ENCODE assay signal across 9 cellular contexts in genomic region chr21:34808569-34809204, GRCh38.
DNase-seq lines count a peak whose midpoint lies in the region; ATAC-seq and TF ChIP-seq lines count a peak whose summit lies in the region.
"Had no signal": no experiment of that assay in that cellular context is flagged by ENCODE, and none has a peak within 500 bp of the region (broad histone marks: within the 10 kb centered on the region; RNA-seq: fewer than 3 reads in every experiment).

No MANE protein-coding gene starts in this region.

- peaks cover 4% of the 10 kb centered on the region for H3K9me3 Mint-ChIP-seq in glutamatergic neuron (ENCODE audit: unreplicated experiment)

- peaks cover 54% of the 10 kb centered on the region for H3K36me3 ChIP-seq in SJCRH30

- H3K27me3 Mint-ChIP-seq in glutamatergic neuron (ENCODE audit: unreplicated experiment): no peaks in the 10 kb centered on the region

- H3K36me3 Mint-ChIP-seq in glutamatergic neuron (ENCODE audit: unreplicated experiment): peaks cover 14% of the 10 kb centered on the region

- H3K4me3 ChIP-seq in SJCRH30 (no peak overlapping the region), skin epidermis (no peak overlapping the region)

- ATAC-seq in GM18520 (IDR thresholded peaks at IDR 0.05; ENCODE audit: unreplicated experiment) (peak; percentile 17), GM19397 (IDR thresholded peaks at IDR 0.05; ENCODE audit: unreplicated experiment) (no peak), HG02571 (IDR thresholded peaks at IDR 0.05; ENCODE audit: unreplicated experiment) (no peak)

- H3K27ac ChIP-seq in SJCRH30 (peak overlapping the region; percentile 67), epithelial cell of prostate (peak overlapping the region; percentile 100), skin epidermis (peak overlapping the region in 20 of 21 experiments; percentile 7 to 89 (median 80))

- DNase-seq in SJCRH30 (peak in 1 of 2 experiments; percentile 12), epithelial cell of prostate (ENCODE audit: low read depth, low spot score) (no peak), glutamatergic neuron (no peak), DMS79 (lab: John Stamatoyannopoulos, UW) (no peak)

- TF ChIP-seq CTCF in glutamatergic neuron (IDR thresholded peaks at IDR 0.05; ENCODE audit: partially characterized antibody, unreplicated experiment): no peak

- peaks cover 19% of the 10 kb centered on the region for H3K4me1 ChIP-seq in SJCRH30

- H3K9me3 ChIP-seq in SJCRH30 (replicated peaks): no peaks in the 10 kb centered on the region; the same call in 1 of the 2 replicates

- no peaks in the 10 kb centered on the region for H3K27me3 ChIP-seq in SJCRH30

- H3K27ac Mint-ChIP-seq in glutamatergic neuron (ENCODE audit: unreplicated experiment): no peak overlapping the region
- H3K27ac Mint-ChIP-seq: brain had no signal

- no peaks in the 10 kb centered on the region for H3K4me1 Mint-ChIP-seq in glutamatergic neuron (ENCODE audit: low read depth, unreplicated experiment)

- H3K4me3 Mint-ChIP-seq in glutamatergic neuron (ENCODE audit: unreplicated experiment): no peak overlapping the region
- H3K4me3 Mint-ChIP-seq: brain had no signal
